16 cellular contexts compared by ENCODE assay signal in the genomic region with DNA sequence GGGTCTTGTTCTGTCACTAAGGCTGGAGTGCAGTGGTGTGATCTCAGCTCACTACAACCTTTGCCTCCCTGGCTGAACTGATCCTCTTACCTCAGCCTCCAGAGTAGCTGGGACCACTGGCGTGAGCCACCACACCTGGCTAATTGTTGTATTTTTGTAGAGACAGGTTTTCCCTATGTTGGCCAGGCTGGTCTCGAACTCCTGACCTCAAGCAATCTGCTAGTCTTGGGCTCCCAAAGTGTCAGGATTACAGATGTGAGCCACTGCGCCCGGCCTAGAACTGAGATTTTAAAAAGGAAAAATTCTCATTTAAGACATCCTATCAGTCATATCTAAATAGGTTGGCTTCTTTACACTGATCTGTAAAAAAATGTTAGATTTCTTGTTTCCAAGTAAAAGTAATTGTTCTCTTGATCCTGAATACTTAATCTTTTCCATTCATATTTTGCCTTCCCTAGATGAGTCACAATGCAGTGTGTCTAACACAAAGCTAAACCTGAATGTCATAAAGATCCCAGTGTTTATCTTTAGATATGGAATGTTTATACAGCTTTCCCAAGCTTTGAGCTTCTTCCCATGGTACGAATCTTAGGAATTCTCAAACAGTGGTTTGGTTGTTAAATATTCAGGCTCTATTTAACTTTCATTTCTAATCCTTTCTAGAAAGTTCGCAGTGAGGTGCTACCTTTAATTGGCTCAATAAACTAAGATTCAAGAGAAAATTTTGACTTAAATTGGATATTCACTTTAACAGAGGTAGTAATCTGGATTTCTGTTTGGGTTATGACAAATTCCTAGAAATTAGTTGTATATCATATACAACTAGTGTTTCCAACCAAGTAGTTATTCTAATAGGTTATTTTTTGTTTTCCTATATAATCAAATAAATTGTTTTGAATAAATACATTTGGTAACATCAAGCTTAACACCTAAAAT. TPM values are rescaled to one million over a fixed set of nuclear protein-coding genes. Genes with fewer than 3 reads are reported as not detected.
DNase-seq lines count a peak whose midpoint lies in the region; ATAC-seq and TF ChIP-seq lines count a peak whose summit lies in the region.
"Had no signal": no experiment of that assay in that cellular context is flagged by ENCODE, and none has a peak within 500 bp of the region (broad histone marks: within the 10 kb centered on the region; RNA-seq: fewer than 3 reads in every experiment).

No MANE protein-coding gene starts in this region.

- intact Hi-C loops in left colon (cut with DNase I, micrococcal nuclease) = no loop called here
- intact Hi-C loops in CD4-positive, alpha-beta T cell (cut with DNase I, micrococcal nuclease) = no loop called here

- H3K27me3 Mint-ChIP-seq in chondrocyte (ENCODE audit: low read depth) = no peaks in the 10 kb centered on the region
- peaks cover 13% of the 10 kb centered on the region for H3K27me3 Mint-ChIP-seq in CD4-positive, alpha-beta T cell

- DNase-seq in LNCaP clone FGC (ENCODE audit: low read depth) (peak; percentile 66), chondrocyte (ENCODE audit: low spot score) (no peak), left colon (no peak), amygdala (lab: John Stamatoyannopoulos, UW) (no peak), OCI-M2 (lab: John Stamatoyannopoulos, UW; ENCODE audit: unreplicated experiment) (no peak), NAMALWA (ENCODE audit: low spot score) (no peak)
- DNase-seq in CD4-positive, alpha-beta T cell = no peak
- DNase-seq: caudate nucleus; GDM1; glutamatergic neuron; KBM-7; left ventricle myocardium inferior; NCI-H2171 treated with DMSO at 0.1 percent for 48 hours; nucleus accumbens; stimulated activated CD4-positive, alpha-beta T cell treated with anti-CD3 and anti-CD28 coated beads, Interleukin-4, amount 100 ng/mL, for 24 hours had no signal

- H3K4me1 ChIP-seq in ACC112 (ENCODE audit: control insufficient read depth, insufficient read depth, low read length, unreplicated experiment) = peaks cover 44% of the 10 kb centered on the region

- no peaks in the 10 kb centered on the region for H3K79me2 ChIP-seq in ACC112 (ENCODE audit: control insufficient read depth, insufficient read depth, low read length, unreplicated experiment)

- H3K36me3 Mint-ChIP-seq in chondrocyte (ENCODE audit: low read depth) = no peaks in the 10 kb centered on the region
- no peaks in the 10 kb centered on the region for H3K36me3 Mint-ChIP-seq in CD4-positive, alpha-beta T cell (ENCODE audit: low read depth)

- H3K36me3 ChIP-seq in ACC112 (ENCODE audit: insufficient read depth, low read length) = no peaks in the 10 kb centered on the region
- H3K36me3 ChIP-seq: left ventricle myocardium inferior had no signal

- H3K4me3 ChIP-seq in ACC112 (ENCODE audit: low read depth, low read length) (no peak overlapping the region), LNCaP clone FGC (ENCODE audit: low read depth, low read length) (no peak overlapping the region)
- H3K4me3 ChIP-seq: left ventricle myocardium inferior had no signal

- H3K4me3 Mint-ChIP-seq in chondrocyte (ENCODE audit: unreplicated experiment) = no peak overlapping the region
- no peak overlapping the region for H3K4me3 Mint-ChIP-seq in CD4-positive, alpha-beta T cell

- TF ChIP-seq CTCF in LNCaP clone FGC (IDR thresholded peaks at IDR 0.05; ENCODE audit: control insufficient read depth, extremely low read depth, insufficient read depth) (no peak), chondrocyte (IDR thresholded peaks at IDR 0.05) (no peak)
- no peak for TF ChIP-seq CTCF in CD4-positive, alpha-beta T cell (IDR thresholded peaks at IDR 0.05)

- H3K27ac Mint-ChIP-seq in chondrocyte (ENCODE audit: unreplicated experiment) = peak overlapping the region; percentile 88
- no peak overlapping the region for H3K27ac Mint-ChIP-seq in CD4-positive, alpha-beta T cell

- no peaks in the 10 kb centered on the region for H3K9me3 ChIP-seq in CD4-positive, alpha-beta T cell (ENCODE audit: control insufficient read depth, low read length)
- H3K9me3 ChIP-seq: left ventricle myocardium inferior had no signal

- H3K4me1 Mint-ChIP-seq in chondrocyte (ENCODE audit: low read depth) = peaks cover 47% of the 10 kb centered on the region
- no peaks in the 10 kb centered on the region for H3K4me1 Mint-ChIP-seq in CD4-positive, alpha-beta T cell (ENCODE audit: low read depth)

- peak; percentile 66 for ATAC-seq in left colon
- no peak for ATAC-seq in CD4-positive, alpha-beta T cell (ENCODE audit: poor library complexity)

- H3K27me3 ChIP-seq in ACC112 (ENCODE audit: insufficient read depth, low read length) = no peaks in the 10 kb centered on the region
- peaks cover 8% of the 10 kb centered on the region for H3K27me3 ChIP-seq in CD4-positive, alpha-beta T cell (ENCODE audit: control insufficient read depth, insufficient read depth, low read length)

- peak overlapping the region; percentile 74 for H3K27ac ChIP-seq in ACC112 (ENCODE audit: low read depth, low read length)
- no peak overlapping the region for H3K27ac ChIP-seq in CD4-positive, alpha-beta T cell (ENCODE audit: low read depth, low read length)
- H3K27ac ChIP-seq: left ventricle myocardium inferior had no signal

- CTCF ChIA-PET in CD4-positive, alpha-beta T cell (lab: Charles Lee) = no interaction called here

- POLR2A ChIA-PET in CD4-positive, alpha-beta T cell (lab: Charles Lee) = no interaction called here

- H2AFZ ChIP-seq in ACC112 (ENCODE audit: low read length, unreplicated experiment) = peak overlapping the region; percentile 35

- no peaks in the 10 kb centered on the region for H3K9me3 Mint-ChIP-seq in chondrocyte (ENCODE audit: low read depth)
- no peaks in the 10 kb centered on the region for H3K9me3 Mint-ChIP-seq in CD4-positive, alpha-beta T cell

RNA-seq across cellular contexts. Expression of gene LAMB1, which starts 12.1 kb away (rescaled TPM):
- total RNA-seq in chondrocyte (405 to 481 TPM (median 466 TPM) in 3 replicates), left colon (100 to 1,000 TPM in 1 of 2 donors, 10 to 100 TPM in 1; 95.9 to 132 TPM)
- not detected for total RNA-seq in CD4-positive, alpha-beta T cell

Comparison
In these comparisons a context has a peak if more than half of its experiments do, and no peak if none do; other contexts are left out.
1. RNA of gene LAMB1, which starts 12.1 kb away (total RNA-seq): 405 to 481 TPM in chondrocyte and 95.9 to 132 TPM in left colon; not detected in CD4-positive, alpha-beta T cell; every median in the first group is over 10 times any median in the second.